Comparison of ENCODE assay signal across 7 cellular contexts in genomic region chr12:52870361-52871290, GRCh38. TPM values are rescaled to one million over a fixed set of nuclear protein-coding genes. Genes with fewer than 3 reads are reported as not detected.
DNase-seq lines count a peak whose midpoint lies in the region; ATAC-seq and TF ChIP-seq lines count a peak whose summit lies in the region.

No MANE protein-coding gene starts in this region.

- peaks cover 27 to 76% of the 10 kb centered on the region in 2 donors for H3K4me1 Mint-ChIP-seq in natural killer cell

- H3K9me3 Mint-ChIP-seq in natural killer cell: no peaks in the 10 kb centered on the region

- peak; percentile 53 to 77 (median 67) for ATAC-seq in natural killer cell

- no peak overlapping the region for H3K4me3 Mint-ChIP-seq in natural killer cell

- peaks cover 0 to 3% (median 0%) of the 10 kb centered on the region in 5 donors for H3K27me3 ChIP-seq in subcutaneous abdominal adipose tissue (ENCODE audit: control insufficient read depth in 5 of 5, insufficient read depth in 4 of 5, low read length in 5 of 5)

- H3K9ac ChIP-seq in subcutaneous abdominal adipose tissue (ENCODE audit: low read length in 5 of 5): peak overlapping the region in 1 of 5 donors; percentile 4

- H3K9me3 ChIP-seq in subcutaneous abdominal adipose tissue (ENCODE audit: control insufficient read depth in 5 of 5, low read length in 5 of 5): no peaks in the 10 kb centered on the region

- no peaks in the 10 kb centered on the region for H3K36me3 ChIP-seq in subcutaneous abdominal adipose tissue (ENCODE audit: control insufficient read depth in 5 of 5, insufficient read depth in 5 of 5, low read length in 5 of 5)

- H3K4me3 ChIP-seq in GM12864 (ENCODE audit: low read depth, low read length): no peak overlapping the region
- peak overlapping the region; percentile 18 for H3K4me3 ChIP-seq in epithelial cell of esophagus (ENCODE audit: low read length)
- H3K4me3 ChIP-seq in subcutaneous abdominal adipose tissue (ENCODE audit: low read depth in 1 of 5, low read length in 5 of 5): no peak overlapping the region

- intact Hi-C loops in natural killer cell (cut with micrococcal nuclease): loop anchor here (1.0 to 5.0 kb wide), 3 partner anchors 287 to 498 kb away; no protein-coding TSS in a partner anchor

- peak overlapping the region; percentile 65 for H3K27ac ChIP-seq in subcutaneous abdominal adipose tissue (ENCODE audit: low read depth, low read length)

- H3K27ac Mint-ChIP-seq in natural killer cell: peak overlapping the region in 1 of 2 donors; percentile 92

- H3K27me3 Mint-ChIP-seq in natural killer cell (ENCODE audit: low read depth in 2 of 2): peaks cover 0 to 17% of the 10 kb centered on the region in 2 donors

- TF ChIP-seq CTCF in GM12864 (IDR thresholded peaks at IDR 0.05; ENCODE audit: low read depth, low read length, missing control alignments) (peak; percentile 86), epithelial cell of esophagus (IDR thresholded peaks at IDR 0.05; ENCODE audit: insufficient read depth, low read depth, low read length, missing control alignments) (peak; percentile 78), natural killer cell (IDR thresholded peaks at IDR 0.05) (peak; percentile 88)

- peaks cover 16 to 42% (median 32%) of the 10 kb centered on the region in 5 donors for H3K4me1 ChIP-seq in subcutaneous abdominal adipose tissue (ENCODE audit: control insufficient read depth in 5 of 5, insufficient read depth in 5 of 5, low read length in 5 of 5)

- DNase-seq in GM12864 (ENCODE audit: low read depth) (no peak), H4 (ENCODE audit: low spot score) (peak; percentile 47), NCI-H2107 (lab: John Stamatoyannopoulos, UW) (peak; percentile 58), epithelial cell of esophagus (ENCODE audit: low read depth) (peak; percentile 85), natural killer cell (peak; percentile 81)
- peak; percentile 53 to 66 for DNase-seq in activated CD8-positive, alpha-beta memory T cell treated with anti-CD3 and anti-CD28 coated beads for 4 hours (ENCODE audit: low read depth in 2 of 2)

- H3K36me3 Mint-ChIP-seq in natural killer cell: no peaks in the 10 kb centered on the region

RNA-seq across cellular contexts. Expression of gene KRT78, which starts 21.8 kb away (rescaled TPM):
- not detected in 2 replicates for total RNA-seq in H4 (2014; rRNA removed; shearing (Covaris generic))
- total RNA-seq in natural killer cell: not detected

RNA-seq across cellular contexts. Expression of gene KRT8, which starts 34.2 kb away (rescaled TPM):
- 20.7 and 27.7 TPM in 2 replicates for total RNA-seq in H4 (2014; rRNA removed; shearing (Covaris generic))
- total RNA-seq in natural killer cell: under 1 TPM in 2 of 3 donors, not detected in 1; 0.24 to 0.25 TPM

RNA-seq across cellular contexts. Expression of gene KRT79, which starts 36.5 kb away (rescaled TPM):
- total RNA-seq in H4 (2014; rRNA removed; shearing (Covaris generic)): not detected in 2 replicates
- total RNA-seq in natural killer cell: under 1 TPM in 1 of 3 donors, not detected in 2; 0.18 TPM

RNA-seq across cellular contexts. Expression of gene KRT4, which starts 56.7 kb away (rescaled TPM):
- total RNA-seq in H4 (2014; rRNA removed; shearing (Covaris generic)): not detected in 2 replicates
- not detected for total RNA-seq in natural killer cell

Comparison
In these comparisons a context has a peak if more than half of its experiments do, and no peak if none do; other contexts are left out.
1. RNA of gene KRT8, which starts 34.2 kb away (total RNA-seq): 20.7 to 27.7 TPM in H4; 0.24 to 0.25 TPM in natural killer cell; every median in the first group is over 10 times any median in the second.
2. Peak in every context shown above with its lines, with median percentiles within 50 percentile points of each other: CTCF ChIP-seq.